Comparison of ENCODE assay signal across 9 cellular contexts in genomic region chr2:102618452-102619413, GRCh38. TPM values are rescaled to one million over a fixed set of nuclear protein-coding genes. Genes with fewer than 3 reads are reported as not detected.
DNase-seq lines count a peak whose midpoint lies in the region; ATAC-seq lines count a peak whose summit lies in the region.
"Had no signal": no experiment of that assay in that cellular context is flagged by ENCODE, and none has a peak within 500 bp of the region (broad histone marks: within the 10 kb centered on the region; RNA-seq: fewer than 3 reads in every experiment).

No MANE protein-coding gene starts in this region.

- H3K27me3 ChIP-seq in BLaER1 treated with 17β-estradiol and CSF1 and Interleukin-3, amounts not matched to agents 10 nM and 100 nM: peaks cover 55 to 64% (median 59%) of the 10 kb centered on the region in 11 experiments

- peaks cover 0 to 8% (median 0%) of the 10 kb centered on the region in 11 experiments; a peak in 2 of 22 replicates for H3K9me3 ChIP-seq in BLaER1 treated with 17β-estradiol and CSF1 and Interleukin-3, amounts not matched to agents 10 nM and 100 nM (replicated peaks in 1 of 11)

- no peaks in the 10 kb centered on the region for H3K36me3 ChIP-seq in BLaER1 treated with 17β-estradiol and CSF1 and Interleukin-3, amounts not matched to agents 10 nM and 100 nM

- peak overlapping the region; percentile 89 to 98 (median 93) for H3K4me2 ChIP-seq in BLaER1 treated with 17β-estradiol and CSF1 and Interleukin-3, amounts not matched to agents 10 nM and 100 nM

- peaks cover 8 to 17% (median 16%) of the 10 kb centered on the region in 10 experiments; a peak in 15 of 20 replicates for H3K4me1 ChIP-seq in BLaER1 treated with 17β-estradiol and CSF1 and Interleukin-3, amounts not matched to agents 10 nM and 100 nM

- H3K9ac ChIP-seq in BLaER1 treated with 17β-estradiol and CSF1 and Interleukin-3, amounts not matched to agents 10 nM and 100 nM: peak overlapping the region in 3 of 11 experiments; percentile 28 to 43 (median 33); a peak in 5 of 22 replicates

- peaks cover 0 to 21% (median 11%) of the 10 kb centered on the region in 11 experiments; a peak in 9 of 22 replicates for H4K20me1 ChIP-seq in BLaER1 treated with 17β-estradiol and CSF1 and Interleukin-3, amounts not matched to agents 10 nM and 100 nM

- no peak overlapping the region for H3K27ac ChIP-seq in BLaER1 treated with 17β-estradiol and CSF1 and Interleukin-3, amounts not matched to agents 10 nM and 100 nM
- H3K27ac ChIP-seq: epithelial cell of prostate had no signal

- no peak for ATAC-seq in GM21786 (IDR thresholded peaks at IDR 0.05; ENCODE audit: unreplicated experiment)

- peak overlapping the region; percentile 52 to 70 (median 60) for H3K4me3 ChIP-seq in BLaER1 treated with 17β-estradiol and CSF1 and Interleukin-3, amounts not matched to agents 10 nM and 100 nM

- peak; percentile 30 for DNase-seq in HT-29 (ENCODE audit: low spot score)
- peak; percentile 57 for DNase-seq in astrocyte of the hippocampus (ENCODE audit: low read depth, low spot score)
- DNase-seq in kidney tubule cell (ENCODE audit: low spot score): peak; percentile 47
- DNase-seq in stimulated activated CD4-positive, alpha-beta T cell treated with anti-CD3 and anti-CD28 coated beads, Interleukin-2, amount 100 ng/mL, for 24 hours: peak; percentile 31 to 48
- DNase-seq in NCI-H1694 (lab: John Stamatoyannopoulos, UW): no peak
- DNase-seq in NCI-H774 (lab: John Stamatoyannopoulos, UW): no peak

RNA-seq across cellular contexts. Expression of gene SLC9A2, which starts 0.6 kb away (rescaled TPM):
- 0.43 and 0.83 TPM in 2 replicates for total RNA-seq in HT-29 (2014; rRNA removed; shearing (Covaris generic))

Comparison
In these comparisons a context has a peak if more than half of its experiments do, and no peak if none do; other contexts are left out.
1. DNase-seq: peak in HT-29 (single experiment), astrocyte of the hippocampus (single experiment), kidney tubule cell (single experiment) and stimulated activated CD4-positive, alpha-beta T cell treated with anti-CD3 and anti-CD28 coated beads, Interleukin-2, amount 100 ng/mL, for 24 hours (2 of 2); none in NCI-H1694 (single experiment) and NCI-H774 (single experiment).